23 cellular contexts compared by ENCODE assay signal in genomic region chr1:47160716-47161115, GRCh38. TPM values are rescaled to one million over a fixed set of nuclear protein-coding genes. Genes with fewer than 3 reads are reported as not detected.
DNase-seq lines count a peak whose midpoint lies in the region; ATAC-seq, FAIRE-seq and TF ChIP-seq lines count a peak whose summit lies in the region.
"Had no signal": no experiment of that assay in that cellular context is flagged by ENCODE, and none has a peak within 500 bp of the region (broad histone marks: within the 10 kb centered on the region; RNA-seq: fewer than 3 reads in every experiment).

No MANE protein-coding gene starts in this region.

- TF ChIP-seq CTCF in bronchial epithelial cell (IDR thresholded peaks at IDR 0.05; ENCODE audit: insufficient read depth, low read length, severe bottlenecking), result no peak

- no peaks in the 10 kb centered on the region for H3K36me3 ChIP-seq in bronchial epithelial cell (ENCODE audit: control insufficient read depth, insufficient read depth, low read length)
- H3K36me3 ChIP-seq: BE2C; BLaER1 treated with 17β-estradiol and CSF1 and Interleukin-3, amounts not matched to agents 10 nM and 100 nM had no signal

- peak; percentile 62 for FAIRE-seq in bronchial epithelial cell (lab: Jason Lieb, UNC)
- FAIRE-seq: A549, D721Med, G401.6, GM18507, H1 had no signal

- DNase-seq in DMS53 treated with DMSO at 0.1 percent for 48 hours (lab: John Stamatoyannopoulos, UW; ENCODE audit: unreplicated experiment) (peak; percentile 31), bronchial epithelial cell (ENCODE audit: low read depth) (peak; percentile 20), kidney tubule cell (ENCODE audit: low spot score) (peak; percentile 50), NK-92 (lab: John Stamatoyannopoulos, UW; ENCODE audit: unreplicated experiment) (no peak), RPMI8226 (no peak)
- DNase-seq: 8988T; AML-193; BE2C; CD4-positive, alpha-beta T cell; CD8-positive, alpha-beta memory T cell; DMS 273 treated with DMSO at 0.1 percent for 48 hours; DND-41; GM23248; H7; HCEC 1CT had no signal

- no peak overlapping the region for H3K4me3 ChIP-seq in bronchial epithelial cell (ENCODE audit: low read depth, low read length)
- H3K4me3 ChIP-seq: A549; BLaER1 treated with 17β-estradiol and CSF1 and Interleukin-3, amounts not matched to agents 10 nM and 100 nM; GM23248 had no signal

- ATAC-seq in activated CD4-positive, CD25-positive, alpha-beta regulatory T cell treated with anti-CD3 and anti-CD28 coated beads, Interleukin-2, amount 50 U/mL, for 24 hours, result no peak
- ATAC-seq in GM18858 (IDR thresholded peaks at IDR 0.05; ENCODE audit: unreplicated experiment), result no peak
- ATAC-seq: A549 had no signal

- H3K27me3 ChIP-seq in bronchial epithelial cell (ENCODE audit: control insufficient read depth, insufficient read depth, low read length), result no peaks in the 10 kb centered on the region
- H3K27me3 ChIP-seq: BE2C; BLaER1 treated with 17β-estradiol and CSF1 and Interleukin-3, amounts not matched to agents 10 nM and 100 nM had no signal

RNA-seq across cellular contexts. Expression of gene CYP4A22, which starts 23.5 kb away (rescaled TPM):
- total RNA-seq in bronchial epithelial cell, result not detected in 2 replicates
- total RNA-seq: CD4-positive, alpha-beta T cell; CD8-positive, alpha-beta memory T cell; GM23248; H1; H7 had no signal

RNA-seq across cellular contexts. Expression of gene PDZK1IP1, which starts 29.1 kb away (rescaled TPM):
- total RNA-seq in bronchial epithelial cell, result 0.26 and 1.9 TPM in 2 replicates
- total RNA-seq: CD4-positive, alpha-beta T cell; CD8-positive, alpha-beta memory T cell; GM23248; H1; H7 had no signal

Comparison
In these comparisons a context has a peak if more than half of its experiments do, and no peak if none do; other contexts are left out.
1. DNase-seq: peak in DMS53 treated with DMSO at 0.1 percent for 48 hours (single experiment), bronchial epithelial cell (single experiment) and kidney tubule cell (single experiment); none in NK-92 (single experiment) and RPMI8226 (single experiment).